ENCODE assay signal across 1 cellular context in the genomic region with DNA sequence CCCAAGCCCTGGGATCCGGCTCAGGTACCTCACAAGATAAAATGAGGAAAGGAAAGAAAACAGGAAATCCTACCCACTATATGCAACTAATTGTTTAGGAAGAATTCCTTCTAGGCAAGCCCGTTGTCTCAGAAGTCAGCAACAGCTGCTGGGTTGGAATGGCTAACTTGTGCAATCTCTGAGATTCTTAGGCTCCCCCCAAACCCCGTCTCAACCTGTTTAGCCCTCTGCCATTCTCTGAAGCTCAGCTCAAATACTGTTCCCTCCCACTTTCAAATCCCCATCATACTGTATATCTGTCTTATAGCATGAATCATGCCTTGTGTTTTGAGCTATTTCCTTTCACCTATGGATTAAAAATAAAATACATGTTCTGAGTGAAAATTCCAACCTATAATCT.
TF ChIP-seq lines count a peak whose summit lies in the region.

No MANE protein-coding gene starts in this region.

TF ChIP-seq in WTC11, 78 proteins besides CTCF, POLR2A, EP300 and RAD21:
- TF ChIP-seq, protein P1, sequence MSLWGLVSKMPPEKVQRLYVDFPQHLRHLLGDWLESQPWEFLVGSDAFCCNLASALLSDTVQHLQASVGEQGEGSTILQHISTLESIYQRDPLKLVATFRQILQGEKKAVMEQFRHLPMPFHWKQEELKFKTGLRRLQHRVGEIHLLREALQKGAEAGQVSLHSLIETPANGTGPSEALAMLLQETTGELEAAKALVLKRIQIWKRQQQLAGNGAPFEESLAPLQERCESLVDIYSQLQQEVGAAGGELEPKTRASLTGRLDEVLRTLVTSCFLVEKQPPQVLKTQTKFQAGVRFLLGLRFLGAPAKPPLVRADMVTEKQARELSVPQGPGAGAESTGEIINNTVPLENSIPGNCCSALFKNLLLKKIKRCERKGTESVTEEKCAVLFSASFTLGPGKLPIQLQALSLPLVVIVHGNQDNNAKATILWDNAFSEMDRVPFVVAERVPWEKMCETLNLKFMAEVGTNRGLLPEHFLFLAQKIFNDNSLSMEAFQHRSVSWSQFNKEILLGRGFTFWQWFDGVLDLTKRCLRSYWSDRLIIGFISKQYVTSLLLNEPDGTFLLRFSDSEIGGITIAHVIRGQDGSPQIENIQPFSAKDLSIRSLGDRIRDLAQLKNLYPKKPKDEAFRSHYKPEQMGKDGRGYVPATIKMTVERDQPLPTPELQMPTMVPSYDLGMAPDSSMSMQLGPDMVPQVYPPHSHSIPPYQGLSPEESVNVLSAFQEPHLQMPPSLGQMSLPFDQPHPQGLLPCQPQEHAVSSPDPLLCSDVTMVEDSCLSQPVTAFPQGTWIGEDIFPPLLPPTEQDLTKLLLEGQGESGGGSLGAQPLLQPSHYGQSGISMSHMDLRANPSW (CRISPR knock-in tag; conservative IDR thresholded peaks at IDR 0.05; ENCODE audit: low read depth) = no peak
- TF ChIP-seq, protein P2, sequence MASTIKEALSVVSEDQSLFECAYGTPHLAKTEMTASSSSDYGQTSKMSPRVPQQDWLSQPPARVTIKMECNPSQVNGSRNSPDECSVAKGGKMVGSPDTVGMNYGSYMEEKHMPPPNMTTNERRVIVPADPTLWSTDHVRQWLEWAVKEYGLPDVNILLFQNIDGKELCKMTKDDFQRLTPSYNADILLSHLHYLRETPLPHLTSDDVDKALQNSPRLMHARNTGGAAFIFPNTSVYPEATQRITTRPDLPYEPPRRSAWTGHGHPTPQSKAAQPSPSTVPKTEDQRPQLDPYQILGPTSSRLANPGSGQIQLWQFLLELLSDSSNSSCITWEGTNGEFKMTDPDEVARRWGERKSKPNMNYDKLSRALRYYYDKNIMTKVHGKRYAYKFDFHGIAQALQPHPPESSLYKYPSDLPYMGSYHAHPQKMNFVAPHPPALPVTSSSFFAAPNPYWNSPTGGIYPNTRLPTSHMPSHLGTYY (CRISPR knock-in tag; IDR thresholded peaks at IDR 0.05) = no peak
- TF ChIP-seq, protein P3, sequence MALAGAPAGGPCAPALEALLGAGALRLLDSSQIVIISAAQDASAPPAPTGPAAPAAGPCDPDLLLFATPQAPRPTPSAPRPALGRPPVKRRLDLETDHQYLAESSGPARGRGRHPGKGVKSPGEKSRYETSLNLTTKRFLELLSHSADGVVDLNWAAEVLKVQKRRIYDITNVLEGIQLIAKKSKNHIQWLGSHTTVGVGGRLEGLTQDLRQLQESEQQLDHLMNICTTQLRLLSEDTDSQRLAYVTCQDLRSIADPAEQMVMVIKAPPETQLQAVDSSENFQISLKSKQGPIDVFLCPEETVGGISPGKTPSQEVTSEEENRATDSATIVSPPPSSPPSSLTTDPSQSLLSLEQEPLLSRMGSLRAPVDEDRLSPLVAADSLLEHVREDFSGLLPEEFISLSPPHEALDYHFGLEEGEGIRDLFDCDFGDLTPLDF (CRISPR knock-in tag; IDR thresholded peaks at IDR 0.05) = no peak
- no peak for TF ChIP-seq JAZF1 (CRISPR knock-in tag; IDR thresholded peaks at IDR 0.05)
